Comparison of ENCODE assay signal across 8 cellular contexts in the genomic region with DNA sequence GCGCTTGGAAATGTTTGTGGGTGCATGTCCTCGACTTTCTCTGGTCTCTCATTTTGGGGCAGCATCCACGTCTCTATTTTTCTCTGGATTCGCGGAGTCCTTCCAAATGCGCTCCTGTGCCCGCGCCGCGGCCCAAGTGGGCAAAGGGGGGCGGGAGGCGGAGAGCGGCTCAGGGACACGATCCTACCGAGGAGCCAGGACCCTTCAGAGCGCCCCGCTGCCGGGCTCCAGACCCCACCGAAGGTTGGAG. TPM values are rescaled to one million over a fixed set of nuclear protein-coding genes. Genes with fewer than 3 reads are reported as not detected.
DNase-seq lines count a peak whose midpoint lies in the region; ATAC-seq and TF ChIP-seq lines count a peak whose summit lies in the region.

No MANE protein-coding gene starts in this region.

- H3K27me3 ChIP-seq in iPS DF 6.9 (ENCODE audit: control insufficient read depth, insufficient read depth, low read length): peaks cover 43% of the 10 kb centered on the region
- no peaks in the 10 kb centered on the region for H3K27me3 ChIP-seq in skeletal muscle satellite cell (ENCODE audit: control insufficient read depth, insufficient read depth, low read length)

- H3K9me3 ChIP-seq in HEK293 (ENCODE audit: control insufficient read depth, insufficient read depth, low read depth, low read length): no peaks in the 10 kb centered on the region
- no peaks in the 10 kb centered on the region for H3K9me3 ChIP-seq in iPS DF 6.9 (ENCODE audit: control insufficient read depth, insufficient read depth, low read length)
- no peaks in the 10 kb centered on the region for H3K9me3 ChIP-seq in skeletal muscle satellite cell (replicated peaks; ENCODE audit: low read length)

- H3K36me3 ChIP-seq in HEK293 (ENCODE audit: control insufficient read depth in 2 of 2, insufficient read depth in 1 of 2, low read length in 2 of 2) (no peaks in the 10 kb centered on the region), iPS DF 6.9 (ENCODE audit: control insufficient read depth, insufficient read depth, low read length) (no peaks in the 10 kb centered on the region), skeletal muscle satellite cell (ENCODE audit: insufficient read depth, low read length) (no peaks in the 10 kb centered on the region)

- H3K27ac ChIP-seq in HEK293 (ENCODE audit: extremely low read depth, low read depth, low read length) (peak overlapping the region; percentile 58; the same call in 1 of the 2 replicates), iPS DF 6.9 (ENCODE audit: low read length) (no peak overlapping the region)

- no peak for TF ChIP-seq CTCF in HEK293 (tag by site-specific recombination; IDR thresholded peaks at IDR 0.05)

- peaks cover 2% of the 10 kb centered on the region; the same call in 1 of the 2 replicates for H3K4me1 ChIP-seq in HEK293 (ENCODE audit: control insufficient read depth, insufficient read depth, low read length)
- H3K4me1 ChIP-seq in iPS DF 6.9 (ENCODE audit: control insufficient read depth, insufficient read depth, low read length): peaks cover 3% of the 10 kb centered on the region
- H3K4me1 ChIP-seq in skeletal muscle satellite cell (ENCODE audit: control insufficient read depth, insufficient read depth, low read length): peaks cover 11% of the 10 kb centered on the region

- H3K9me3 Mint-ChIP-seq in activated naive CD8-positive, alpha-beta T cell (ENCODE audit: low read depth): no peaks in the 10 kb centered on the region

- peak overlapping the region; percentile 81 for H3K9ac ChIP-seq in skeletal muscle satellite cell (ENCODE audit: low read depth, low read length)

- ATAC-seq in HG02870 (IDR thresholded peaks at IDR 0.05; ENCODE audit: unreplicated experiment): no peak

- no CpG with 5 or more reads among the region's 19 CpGs for WGBS in iPS DF 6.9 (ENCODE audit: insufficient coverage, insufficient read length)

- H3K27ac Mint-ChIP-seq in activated naive CD8-positive, alpha-beta T cell: no peak overlapping the region

- DNase-seq in iPS DF 6.9 (ENCODE audit: low read depth, low spot score): no peak
- no peak for DNase-seq in DMS79 treated with DMSO at 0.1 percent for 48 hours (lab: John Stamatoyannopoulos, UW)
- no peak for DNase-seq in stimulated activated CD4-positive, alpha-beta T cell treated with anti-CD3 and anti-CD28 coated beads, Interleukin-4, amount 100 ng/mL, for 24 hours
- no peak for DNase-seq in NOMO-1 treated with DMSO at 0.1 percent for 48 hours (lab: John Stamatoyannopoulos, UW; ENCODE audit: unreplicated experiment)

- peaks cover 23% of the 10 kb centered on the region for H3K4me1 Mint-ChIP-seq in activated naive CD8-positive, alpha-beta T cell (ENCODE audit: low read depth)

- H3K4me3 ChIP-seq in HEK293 (ENCODE audit: low read depth, low read length) (peak overlapping the region; percentile 65), iPS DF 6.9 (ENCODE audit: low read length) (peak overlapping the region; percentile 61; the same call in 1 of the 2 replicates), skeletal muscle satellite cell (ENCODE audit: low read length) (peak overlapping the region; percentile 75)

- POLR2A ChIA-PET in HEK293 (lab: Yijun Ruan, JAX): interaction anchor here (1.1 kb wide), 1 partner anchor 40 kb away, joined by 3 read pairs; no protein-coding TSS in a partner anchor

- H3K4me3 Mint-ChIP-seq in activated naive CD8-positive, alpha-beta T cell: peak overlapping the region; percentile 85

- no peaks in the 10 kb centered on the region for H3K36me3 Mint-ChIP-seq in activated naive CD8-positive, alpha-beta T cell

- H3K27me3 Mint-ChIP-seq in activated naive CD8-positive, alpha-beta T cell: peaks cover 34% of the 10 kb centered on the region

- CTCF ChIA-PET in HEK293 (lab: Yijun Ruan, JAX): interaction anchor here (0.6 to 1.9 kb wide), 4 partner anchors 10 to 235 kb away, joined by 3 to 13 read pairs (median 4); no protein-coding TSS in a partner anchor

- H3K4me2 ChIP-seq in skeletal muscle satellite cell (ENCODE audit: low read length): peak overlapping the region; percentile 84

TF ChIP-seq in HEK293, 187 proteins besides CTCF, POLR2A, EP300 and RAD21:
- TF ChIP-seq GLIS2 (tag by site-specific recombination; IDR thresholded peaks at IDR 0.05) (no peak), ZNF19 (tag by site-specific recombination; IDR thresholded peaks at IDR 0.05; ENCODE audit: low read depth) (no peak), ZNF560 (tag by site-specific recombination; IDR thresholded peaks at IDR 0.05; ENCODE audit: borderline replicate concordance) (no peak), MYNN (tag by site-specific recombination; IDR thresholded peaks at IDR 0.05; ENCODE audit: borderline replicate concordance) (no peak), ZNF830 (tag by site-specific recombination; IDR thresholded peaks at IDR 0.05; ENCODE audit: low read depth) (no peak), ZNF701 (tag by site-specific recombination; IDR thresholded peaks at IDR 0.05) (no peak), ZNF23 (tag by site-specific recombination; IDR thresholded peaks at IDR 0.05; ENCODE audit: borderline replicate concordance) (no peak), ZNF521 (tag by site-specific recombination; IDR thresholded peaks at IDR 0.05) (no peak), ZNF555 (tag by site-specific recombination; conservative IDR thresholded peaks at IDR 0.05) (no peak), ZNF155 (tag by site-specific recombination; IDR thresholded peaks at IDR 0.05) (no peak), ZNF561 (tag by site-specific recombination; IDR thresholded peaks at IDR 0.05; ENCODE audit: borderline replicate concordance) (no peak), OSR2 (tag by site-specific recombination; IDR thresholded peaks at IDR 0.05) (no peak), PRDM1 (tag by site-specific recombination; IDR thresholded peaks at IDR 0.05) (no peak), SCRT1 (tag by site-specific recombination; IDR thresholded peaks at IDR 0.05; ENCODE audit: borderline replicate concordance) (no peak), ZNF658 (tag by site-specific recombination; IDR thresholded peaks at IDR 0.05) (no peak)
- TF ChIP-seq, protein P1, sequence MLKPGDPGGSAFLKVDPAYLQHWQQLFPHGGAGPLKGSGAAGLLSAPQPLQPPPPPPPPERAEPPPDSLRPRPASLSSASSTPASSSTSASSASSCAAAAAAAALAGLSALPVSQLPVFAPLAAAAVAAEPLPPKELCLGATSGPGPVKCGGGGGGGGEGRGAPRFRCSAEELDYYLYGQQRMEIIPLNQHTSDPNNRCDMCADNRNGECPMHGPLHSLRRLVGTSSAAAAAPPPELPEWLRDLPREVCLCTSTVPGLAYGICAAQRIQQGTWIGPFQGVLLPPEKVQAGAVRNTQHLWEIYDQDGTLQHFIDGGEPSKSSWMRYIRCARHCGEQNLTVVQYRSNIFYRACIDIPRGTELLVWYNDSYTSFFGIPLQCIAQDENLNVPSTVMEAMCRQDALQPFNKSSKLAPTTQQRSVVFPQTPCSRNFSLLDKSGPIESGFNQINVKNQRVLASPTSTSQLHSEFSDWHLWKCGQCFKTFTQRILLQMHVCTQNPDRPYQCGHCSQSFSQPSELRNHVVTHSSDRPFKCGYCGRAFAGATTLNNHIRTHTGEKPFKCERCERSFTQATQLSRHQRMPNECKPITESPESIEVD (tag by site-specific recombination; IDR thresholded peaks at IDR 0.05): no peak
- TF ChIP-seq, protein P2, sequence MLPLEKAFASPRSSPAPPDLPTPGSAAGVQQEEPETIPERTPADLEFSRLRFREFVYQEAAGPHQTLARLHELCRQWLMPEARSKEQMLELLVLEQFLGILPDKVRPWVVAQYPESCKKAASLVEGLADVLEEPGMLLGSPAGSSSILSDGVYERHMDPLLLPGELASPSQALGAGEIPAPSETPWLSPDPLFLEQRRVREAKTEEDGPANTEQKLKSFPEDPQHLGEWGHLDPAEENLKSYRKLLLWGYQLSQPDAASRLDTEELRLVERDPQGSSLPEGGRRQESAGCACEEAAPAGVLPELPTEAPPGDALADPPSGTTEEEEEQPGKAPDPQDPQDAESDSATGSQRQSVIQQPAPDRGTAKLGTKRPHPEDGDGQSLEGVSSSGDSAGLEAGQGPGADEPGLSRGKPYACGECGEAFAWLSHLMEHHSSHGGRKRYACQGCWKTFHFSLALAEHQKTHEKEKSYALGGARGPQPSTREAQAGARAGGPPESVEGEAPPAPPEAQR (tag by site-specific recombination; IDR thresholded peaks at IDR 0.05): no peak
- TF ChIP-seq, protein P3, sequence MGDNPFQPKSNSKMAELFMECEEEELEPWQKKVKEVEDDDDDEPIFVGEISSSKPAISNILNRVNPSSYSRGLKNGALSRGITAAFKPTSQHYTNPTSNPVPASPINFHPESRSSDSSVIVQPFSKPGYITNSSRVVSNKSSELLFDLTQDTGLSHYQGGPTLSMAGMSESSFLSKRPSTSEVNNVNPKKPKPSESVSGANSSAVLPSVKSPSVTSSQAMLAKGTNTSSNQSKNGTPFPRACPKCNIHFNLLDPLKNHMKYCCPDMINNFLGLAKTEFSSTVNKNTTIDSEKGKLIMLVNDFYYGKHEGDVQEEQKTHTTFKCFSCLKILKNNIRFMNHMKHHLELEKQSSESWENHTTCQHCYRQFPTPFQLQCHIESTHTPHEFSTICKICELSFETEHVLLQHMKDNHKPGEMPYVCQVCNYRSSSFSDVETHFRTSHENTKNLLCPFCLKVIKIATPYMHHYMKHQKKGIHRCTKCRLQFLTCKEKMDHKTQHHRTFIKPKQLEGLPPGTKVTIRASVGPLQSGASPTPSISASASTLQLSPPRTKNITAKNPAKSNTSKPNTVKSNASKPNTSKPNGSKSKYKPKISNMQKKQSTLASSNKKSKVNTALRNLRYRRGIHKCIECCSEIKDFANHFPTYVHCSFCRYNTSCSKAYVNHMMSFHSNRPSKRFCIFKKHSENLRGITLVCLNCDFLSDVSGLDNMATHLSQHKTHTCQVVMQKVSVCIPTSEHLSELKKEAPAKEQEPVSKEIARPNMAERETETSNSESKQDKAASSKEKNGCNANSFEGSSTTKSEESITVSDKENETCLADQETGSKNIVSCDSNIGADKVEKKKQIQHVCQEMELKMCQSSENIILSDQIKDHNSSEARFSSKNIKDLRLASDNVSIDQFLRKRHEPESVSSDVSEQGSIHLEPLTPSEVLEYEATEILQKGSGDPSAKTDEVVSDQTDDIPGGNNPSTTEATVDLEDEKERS (tag by site-specific recombination; IDR thresholded peaks at IDR 0.05): no peak
TF ChIP-seq in HEK293: peak in this region for 0.

RNA-seq across cellular contexts. Expression of a gene that starts 1.0 kb away (rescaled TPM):
- 46.3 and 63.6 TPM in 2 replicates for total RNA-seq in skeletal muscle satellite cell (2012; rRNA removed)
